18 cellular contexts compared by ENCODE assay signal in the genomic region with DNA sequence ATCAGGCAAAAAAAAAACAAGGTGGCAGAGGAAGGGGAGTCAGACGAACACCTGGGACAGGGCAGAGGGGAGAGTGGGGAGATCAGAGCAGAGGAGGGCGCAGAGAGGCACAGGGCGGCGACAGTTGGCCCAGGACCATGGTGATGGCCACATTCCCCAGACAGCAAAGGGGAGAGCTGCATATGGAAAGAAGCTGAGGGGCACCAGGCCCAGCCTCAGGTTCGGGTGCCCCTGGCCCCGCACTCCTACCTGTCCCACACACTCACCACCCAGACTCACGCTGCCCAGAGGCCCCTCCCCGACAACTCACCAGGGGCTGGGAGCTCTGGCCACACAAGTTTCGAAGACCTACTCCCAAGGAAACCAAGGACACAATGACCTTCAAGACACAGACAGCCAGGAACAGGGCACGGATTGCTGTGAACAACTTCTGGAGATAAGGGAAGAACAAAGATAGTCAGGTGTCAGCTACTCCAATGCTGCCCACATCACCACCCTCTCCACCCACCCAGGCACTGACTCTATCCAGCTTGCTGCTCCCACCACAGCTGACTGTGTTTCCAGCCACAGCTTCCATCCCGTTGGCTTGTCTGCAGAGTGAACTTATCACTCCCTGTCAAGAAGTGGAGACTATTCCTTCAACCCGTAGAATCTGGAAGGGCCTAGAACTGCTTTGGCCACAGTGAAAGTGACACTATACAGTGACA. TPM values are rescaled to one million over a fixed set of nuclear protein-coding genes. Genes with fewer than 3 reads are reported as not detected.
DNase-seq lines count a peak whose midpoint lies in the region; ATAC-seq, FAIRE-seq and TF ChIP-seq lines count a peak whose summit lies in the region.
"Had no signal": no experiment of that assay in that cellular context is flagged by ENCODE, and none has a peak within 500 bp of the region (broad histone marks: within the 10 kb centered on the region; RNA-seq: fewer than 3 reads in every experiment).

No MANE protein-coding gene starts in this region.

- H3K9me3 ChIP-seq in IMR-90 (ENCODE audit: control insufficient read depth, insufficient read depth, low read length), result no peaks in the 10 kb centered on the region

- no peak overlapping the region for H3K23ac ChIP-seq in IMR-90 (ENCODE audit: low read depth, low read length)

- no peaks in the 10 kb centered on the region for H4K20me1 ChIP-seq in IMR-90 (ENCODE audit: insufficient read depth, low read length)

- ATAC-seq in left cardiac atrium, result peak; percentile 26 to 42
- no peak for ATAC-seq in Right ventricle myocardium inferior
- no peak for ATAC-seq in IMR-90 (ENCODE audit: low read depth)
- ATAC-seq: GM12878 had no signal

- H3K18ac ChIP-seq in IMR-90 (ENCODE audit: low read depth, low read length), result no peak overlapping the region; the same call in 1 of the 2 replicates

- TF ChIP-seq RAD21 in IMR-90 (IDR thresholded peaks at IDR 0.05; ENCODE audit: low read length), result no peak

- no peaks in the 10 kb centered on the region for H3K27me3 ChIP-seq in IMR-90 (ENCODE audit: control insufficient read depth, insufficient read depth, low read length)

- no peak overlapping the region for H3K14ac ChIP-seq in IMR-90 (replicated peaks; ENCODE audit: low read depth, low read length)

- H3K9me3 Mint-ChIP-seq in endothelial cell (ENCODE audit: unreplicated experiment), result no peaks in the 10 kb centered on the region
- peaks cover 3% of the 10 kb centered on the region for H3K9me3 Mint-ChIP-seq in activated naive CD4-positive, alpha-beta T cell treated with anti-CD3 and anti-CD28 coated beads for 36 hours

- TF ChIP-seq POLR2A in IMR-90 (IDR thresholded peaks at IDR 0.05; ENCODE audit: low read depth, low read length), result no peak

- peaks cover 7% of the 10 kb centered on the region for H3K36me3 Mint-ChIP-seq in endothelial cell (ENCODE audit: low read depth, unreplicated experiment)
- H3K36me3 Mint-ChIP-seq in activated naive CD4-positive, alpha-beta T cell treated with anti-CD3 and anti-CD28 coated beads for 36 hours (ENCODE audit: low read depth), result no peaks in the 10 kb centered on the region

- 67% methylated on average over 3 of the region's 12 CpGs; no CpG with 5 or more reads in 1 of the 2 experiments for WGBS in IMR-90 (ENCODE audit: extremely low coverage in 2 of 2, insufficient read length in 1 of 2), 2 experiments

- H3K4ac ChIP-seq in IMR-90 (ENCODE audit: low read depth, low read length), result no peak overlapping the region

- DNase-seq in left cardiac atrium, result no peak
- DNase-seq in Right ventricle myocardium inferior (ENCODE audit: missing footprints), result no peak
- DNase-seq in IMR-90, result no peak
- DNase-seq in endothelial cell (ENCODE audit: low spot score), result no peak
- DNase-seq in HTR-8/SVneo (ENCODE audit: insufficient read length, low spot score), result no peak
- DNase-seq in SW 1271 (lab: John Stamatoyannopoulos, UW), result no peak
- no peak for DNase-seq in activated naive CD4-positive, alpha-beta T cell treated with anti-CD3 and anti-CD28 coated beads for 36 hours
- DNase-seq: C1 segment of cervical spinal cord; Calu3; CD4-positive, alpha-beta T cell; DMS 273 treated with DMSO at 0.1 percent for 48 hours; HCEC 1CT had no signal

- H3K27me3 Mint-ChIP-seq in endothelial cell (ENCODE audit: unreplicated experiment), result peaks cover 2% of the 10 kb centered on the region
- H3K27me3 Mint-ChIP-seq in activated naive CD4-positive, alpha-beta T cell treated with anti-CD3 and anti-CD28 coated beads for 36 hours (ENCODE audit: low read depth), result peaks cover 4% of the 10 kb centered on the region

- in situ Hi-C loops in IMR-90 (cut with MboI; ENCODE audit: low sequenced_read_pairs), result loop anchor here (25.0 kb wide), 1 partner anchor 320 kb away; no protein-coding TSS in a partner anchor

- H2BK120ac ChIP-seq in IMR-90 (ENCODE audit: low read depth, low read length), result peak overlapping the region; percentile 38; the same call in 1 of the 2 replicates

- no peak overlapping the region for H2AFZ ChIP-seq in IMR-90 (replicated peaks; ENCODE audit: low read length, poor library complexity)

- H2BK15ac ChIP-seq in IMR-90 (ENCODE audit: low read depth, low read length), result no peak overlapping the region

- H3K4me3 ChIP-seq in IMR-90 (ENCODE audit: insufficient read depth, low read depth, low read length), result no peak overlapping the region
- H3K4me3 ChIP-seq: GM12878 had no signal

- H4K8ac ChIP-seq in IMR-90 (ENCODE audit: low read depth in 2 of 2, low read length in 2 of 2), result no peak overlapping the region

- H2BK20ac ChIP-seq in IMR-90 (ENCODE audit: low read depth, low read length), result no peak overlapping the region

- no peak overlapping the region for H2BK5ac ChIP-seq in IMR-90 (ENCODE audit: low read depth, low read length, poor library complexity, severe bottlenecking)

- H3K9ac ChIP-seq in IMR-90 (ENCODE audit: low read depth, low read length), result no peak overlapping the region

- no peak overlapping the region for H2AK9ac ChIP-seq in IMR-90 (replicated peaks; ENCODE audit: low read depth, low read length, poor library complexity)

- peak overlapping the region; percentile 29 for H3K4me3 Mint-ChIP-seq in endothelial cell (ENCODE audit: unreplicated experiment)
- no peak overlapping the region for H3K4me3 Mint-ChIP-seq in activated naive CD4-positive, alpha-beta T cell treated with anti-CD3 and anti-CD28 coated beads for 36 hours
- H3K4me3 Mint-ChIP-seq: B cell; CD4-positive, alpha-beta T cell had no signal

- POLR2A ChIA-PET in IMR-90 (lab: Charles Lee; ENCODE audit: unreplicated experiment), result no interaction called here

- no peaks in the 10 kb centered on the region for H3K79me1 ChIP-seq in IMR-90 (ENCODE audit: low read depth in 1 of 2, low read length in 2 of 2)

- H3K27ac Mint-ChIP-seq in endothelial cell (ENCODE audit: unreplicated experiment), result no peak overlapping the region
- H3K27ac Mint-ChIP-seq in activated naive CD4-positive, alpha-beta T cell treated with anti-CD3 and anti-CD28 coated beads for 36 hours, result no peak overlapping the region
- H3K27ac Mint-ChIP-seq: B cell; CD4-positive, alpha-beta T cell had no signal

- H3K9me1 ChIP-seq in IMR-90 (ENCODE audit: insufficient read depth, low read length), result no peaks in the 10 kb centered on the region

- TF ChIP-seq CTCF in IMR-90 (conservative IDR thresholded peaks at IDR 0.05; ENCODE audit: low read depth, low read length), result no peak
- no peak for TF ChIP-seq CTCF in endothelial cell (IDR thresholded peaks at IDR 0.05; ENCODE audit: unreplicated experiment)

- intact Hi-C loops in left cardiac atrium (cut with DNase I), result no loop called here
- intact Hi-C loops in Right ventricle myocardium inferior (cut with DNase I), result no loop called here
- intact Hi-C loops in IMR-90 (cut with micrococcal nuclease), result no loop called here
- intact Hi-C loops in activated naive CD4-positive, alpha-beta T cell treated with anti-CD3 and anti-CD28 coated beads for 36 hours (cut with micrococcal nuclease), result no loop called here

- H3K56ac ChIP-seq in IMR-90 (ENCODE audit: extremely low read depth, insufficient read depth, low read length), result no peak overlapping the region

- dilution Hi-C loops in IMR-90 (cut with HindIII; ENCODE audit: low sequenced_read_pairs, unreplicated experiment), result no loop called here

- BruUV-seq in IMR-90 (replicated peaks; lab: Mats Ljungman, UMichigan), result no TSS peak

- no peak overlapping the region for H3K27ac ChIP-seq in IMR-90 (ENCODE audit: insufficient read depth, low read length)
- H3K27ac ChIP-seq: HL-60 had no signal

- H3K4me1 Mint-ChIP-seq in endothelial cell (ENCODE audit: unreplicated experiment), result peaks cover 43% of the 10 kb centered on the region
- H3K4me1 Mint-ChIP-seq in activated naive CD4-positive, alpha-beta T cell treated with anti-CD3 and anti-CD28 coated beads for 36 hours (ENCODE audit: low read depth), result no peaks in the 10 kb centered on the region

- CTCF ChIA-PET in IMR-90 (lab: Yijun Ruan, JAX), result no interaction called here
- CTCF ChIA-PET in activated naive CD4-positive, alpha-beta T cell treated with anti-CD3 and anti-CD28 coated beads for 36 hours (lab: Charles Lee), result interaction anchor here (0.6 to 2.8 kb wide), 4 partner anchors 12 to 966 kb away, joined by 3 to 15 read pairs (median 3); no protein-coding TSS in a partner anchor

- H4K91ac ChIP-seq in IMR-90 (ENCODE audit: insufficient read depth, low read depth, low read length), result no peak overlapping the region

- FAIRE-seq in HTR-8/SVneo (lab: Jason Lieb, UNC), result no peak
- FAIRE-seq: GM12878, GM18507 had no signal

- H4K5ac ChIP-seq in IMR-90 (ENCODE audit: low read depth, low read length), result no peak overlapping the region; the same call in 1 of the 2 replicates

- peaks cover 19% of the 10 kb centered on the region; the same call in 1 of the 2 replicates for H3K4me1 ChIP-seq in IMR-90 (ENCODE audit: control insufficient read depth, insufficient read depth, low read length)

- no peak overlapping the region for H3K4me2 ChIP-seq in IMR-90 (ENCODE audit: low read depth, low read length)

- H2AK5ac ChIP-seq in IMR-90 (ENCODE audit: low read depth, low read length), result 0 out of 2 replicates have a peak overlapping the region, but pooled peaks have one; percentile 32

- peaks cover 3% of the 10 kb centered on the region; the same call in 1 of the 2 replicates for H3K36me3 ChIP-seq in IMR-90 (ENCODE audit: control insufficient read depth, insufficient read depth, low read length)

RNA-seq across cellular contexts. Expression of gene TMEM176B, which starts 8.3 kb away (rescaled TPM):
- total RNA-seq in left cardiac atrium (100 to 1,000 TPM; 125 to 241 TPM), Right ventricle myocardium inferior (43.1 TPM), IMR-90 (2012; rRNA removed) (not detected in 2 replicates), endothelial cell (ENCODE audit: unreplicated experiment) (1.4 TPM)
- polyA plus RNA-seq in IMR-90 (2012; rRNA removed), result not detected in 2 replicates
- polyA plus RNA-seq in IMR-90 (2012; cell fraction: cytosol; rRNA removed), result 0.07 TPM in 1 of 2 replicates, not detected in the other
- polyA plus RNA-seq in IMR-90 (2012; cell fraction: nucleus; rRNA removed; ENCODE audit: low replicate concordance), result 0.14 TPM in 1 of 2 replicates, not detected in the other
- not detected for total RNA-seq in activated naive CD4-positive, alpha-beta T cell treated with anti-CD3 and anti-CD28 coated beads for 36 hours
- total RNA-seq: A172; CD4-positive, alpha-beta T cell had no signal

RNA-seq across cellular contexts. Expression of gene TMEM176A, which starts 8.7 kb away (rescaled TPM):
- total RNA-seq in left cardiac atrium (100 to 1,000 TPM in 1 of 2 donors, 10 to 100 TPM in 1; 92.1 to 110 TPM), Right ventricle myocardium inferior (31.1 TPM), IMR-90 (2012; rRNA removed) (not detected in 2 replicates), endothelial cell (ENCODE audit: unreplicated experiment) (1.3 TPM)
- polyA plus RNA-seq in IMR-90 (2012; rRNA removed), result not detected in 2 replicates
- polyA plus RNA-seq in IMR-90 (2012; cell fraction: cytosol; rRNA removed), result not detected in 2 replicates
- polyA plus RNA-seq in IMR-90 (2012; cell fraction: nucleus; rRNA removed; ENCODE audit: low replicate concordance), result not detected in 2 replicates
- total RNA-seq in activated naive CD4-positive, alpha-beta T cell treated with anti-CD3 and anti-CD28 coated beads for 36 hours, result not detected
- total RNA-seq: A172; B cell; CD4-positive, alpha-beta T cell; GM12878; H4 had no signal
- polyA plus RNA-seq: GM12878 had no signal

RNA-seq across cellular contexts. Expression of gene GIMAP5, which starts 54.7 kb away (rescaled TPM):
- total RNA-seq in left cardiac atrium (10 to 100 TPM; 18.6 to 25.6 TPM), Right ventricle myocardium inferior (9.0 TPM), IMR-90 (2012; rRNA removed) (not detected in 2 replicates), endothelial cell (ENCODE audit: unreplicated experiment) (220 TPM)
- not detected in 2 replicates for polyA plus RNA-seq in IMR-90 (2012; rRNA removed)
- polyA plus RNA-seq in IMR-90 (2012; cell fraction: cytosol; rRNA removed), result not detected in 2 replicates
- polyA plus RNA-seq in IMR-90 (2012; cell fraction: nucleus; rRNA removed; ENCODE audit: low replicate concordance), result not detected in 2 replicates
- 10 to 100 TPM; 32.1 to 32.3 TPM for total RNA-seq in activated naive CD4-positive, alpha-beta T cell treated with anti-CD3 and anti-CD28 coated beads for 36 hours
- total RNA-seq: A172, Calu3 had no signal

Comparison
In these comparisons a context has a peak if more than half of its experiments do, and no peak if none do; other contexts are left out.
1. ATAC-seq: peak in left cardiac atrium (2 of 2); none in Right ventricle myocardium inferior (single experiment) and IMR-90 (single experiment).
2. RNA of gene TMEM176B, which starts 8.3 kb away (total RNA-seq): 125 to 241 TPM in left cardiac atrium and 43.1 TPM in Right ventricle myocardium inferior (single experiment); 1.4 TPM in endothelial cell (single experiment), not detected in IMR-90 and not detected in activated naive CD4-positive, alpha-beta T cell treated with anti-CD3 and anti-CD28 coated beads for 36 hours; every median in the first group is over 10 times any median in the second.
3. RNA of gene TMEM176A, which starts 8.7 kb away (total RNA-seq): 92.1 to 110 TPM in left cardiac atrium and 31.1 TPM in Right ventricle myocardium inferior (single experiment); 1.3 TPM in endothelial cell (single experiment), not detected in IMR-90 and not detected in activated naive CD4-positive, alpha-beta T cell treated with anti-CD3 and anti-CD28 coated beads for 36 hours; every median in the first group is over 10 times any median in the second.